27 cellular contexts compared by ENCODE assay signal in genomic region chr5:135062216-135063055, GRCh38. TPM values are rescaled to one million over a fixed set of nuclear protein-coding genes. Genes with fewer than 3 reads are reported as not detected.
"Had no signal": no experiment of that assay in that cellular context is flagged by ENCODE, and none has a peak within 500 bp of the region (broad histone marks: within the 10 kb centered on the region; RNA-seq: fewer than 3 reads in every experiment).

No MANE protein-coding gene starts in this region.

- H3K4me3 ChIP-seq: coronary artery, esophagus squamous epithelium, gastrocnemius medialis, left lung, right lobe of liver, smooth muscle cell, thoracic aorta, tibial nerve, upper lobe of left lung had no signal

- H3K9me3 ChIP-seq: esophagus squamous epithelium, gastrocnemius medialis, left lung, neutrophil, right lobe of liver, thoracic aorta, tibial nerve, upper lobe of left lung had no signal

- H3K27me3 ChIP-seq: esophagus squamous epithelium, gastrocnemius medialis, right lobe of liver, upper lobe of left lung had no signal

- H3K4me1 ChIP-seq: gastrocnemius medialis, left lung, parathyroid adenoma, right lobe of liver, tibial nerve, upper lobe of left lung had no signal

- H3K36me3 ChIP-seq: esophagus squamous epithelium, gastrocnemius medialis, left lung, neutrophil, right lobe of liver, thoracic aorta, tibial nerve, upper lobe of left lung had no signal

- H3K4me2 ChIP-seq: smooth muscle cell had no signal

- H2AFZ ChIP-seq: parathyroid adenoma had no signal

- H3K27ac ChIP-seq: coronary artery, esophagus squamous epithelium, gastrocnemius medialis, left lung, neutrophil, parathyroid adenoma, right lobe of liver, thoracic aorta, tibial nerve, upper lobe of left lung had no signal

- H3K79me2 ChIP-seq: parathyroid adenoma had no signal

- ATAC-seq: gastrocnemius medialis; left lung; naive thymus-derived CD4-positive, alpha-beta T cell; right lobe of liver; stimulated activated memory B cell treated with anti-CD40 and anti-IgM and Interleukin-4, amounts not matched to agents 10 μg/mL and 1 μg/mL and 100 μg/mL, for 72 hours; stimulated activated naive CD8-positive, alpha-beta T cell treated with anti-CD3 and anti-CD28 coated beads, Interleukin-15, Interleukin-2, amounts not matched to agents 100 U/mL and 50 U/mL, for 24 hours had no signal

- H3K27ac Mint-ChIP-seq: naive thymus-derived CD4-positive, alpha-beta T cell; nephron; progenitor cell of endocrine pancreas; stimulated activated memory B cell treated with anti-CD40 and anti-IgM and Interleukin-4, amounts not matched to agents 10 μg/mL and 1 μg/mL and 100 μg/mL, for 72 hours had no signal

- H3K9ac ChIP-seq: parathyroid adenoma had no signal

- H3K36me3 Mint-ChIP-seq: naive thymus-derived CD4-positive, alpha-beta T cell; stimulated activated memory B cell treated with anti-CD40 and anti-IgM and Interleukin-4, amounts not matched to agents 10 μg/mL and 1 μg/mL and 100 μg/mL, for 72 hours had no signal

- DNase-seq: dermis blood vessel endothelial cell; effector memory CD4-positive, alpha-beta T cell; esophagus squamous epithelium; gastrocnemius medialis; head of caudate nucleus; mesendoderm; midbrain; naive thymus-derived CD4-positive, alpha-beta T cell; right lobe of liver; stimulated activated CD4-positive, alpha-beta T cell treated with anti-CD3 and anti-CD28 coated beads, Interleukin-2, amount 100 ng/mL, for 24 hours; stimulated activated CD4-positive, alpha-beta T cell treated with anti-CD3 and anti-CD28 coated beads, Interleukin-4, amount 100 ng/mL, for 4 hours; stimulated activated naive CD8-positive, alpha-beta T cell treated with anti-CD3 and anti-CD28 coated beads, Interleukin-15, Interleukin-2, amounts not matched to agents 100 U/mL and 50 U/mL, for 24 hours; substantia nigra; upper lobe of left lung had no signal

- H3K4me3 Mint-ChIP-seq: central memory CD8-positive, alpha-beta T cell; naive thymus-derived CD4-positive, alpha-beta T cell; nephron; stimulated activated memory B cell treated with anti-CD40 and anti-IgM and Interleukin-4, amounts not matched to agents 10 μg/mL and 1 μg/mL and 100 μg/mL, for 72 hours had no signal

- H3K9me3 Mint-ChIP-seq: central memory CD8-positive, alpha-beta T cell; naive thymus-derived CD4-positive, alpha-beta T cell; nephron; stimulated activated memory B cell treated with anti-CD40 and anti-IgM and Interleukin-4, amounts not matched to agents 10 μg/mL and 1 μg/mL and 100 μg/mL, for 72 hours had no signal

- H3K4me1 Mint-ChIP-seq: central memory CD8-positive, alpha-beta T cell; naive thymus-derived CD4-positive, alpha-beta T cell; stimulated activated memory B cell treated with anti-CD40 and anti-IgM and Interleukin-4, amounts not matched to agents 10 μg/mL and 1 μg/mL and 100 μg/mL, for 72 hours had no signal

RNA-seq across cellular contexts. Expression of gene PITX1, which starts 28.4 kb away (rescaled TPM):
- total RNA-seq: glomerular endothelial cell, lung microvascular endothelial cell, right lobe of liver, thoracic aorta had no signal
- polyA plus RNA-seq: naive thymus-derived CD4-positive, alpha-beta T cell had no signal
